Comparison of ENCODE assay signal across 8 cellular contexts in genomic region chr10:3948843-3949242, GRCh38.
DNase-seq lines count a peak whose midpoint lies in the region; ATAC-seq lines count a peak whose summit lies in the region.

No MANE protein-coding gene starts in this region.

- H3K36me3 Mint-ChIP-seq in dendritic cell treated with granulocyte-macrophage colony-stimulating factor and Interleukin-4, amounts not matched to agents 40 ng/mL and 50 ng/mL, for 4 days (ENCODE audit: low read depth), result no peaks in the 10 kb centered on the region

- no peak overlapping the region for H3K4me3 Mint-ChIP-seq in dendritic cell treated with granulocyte-macrophage colony-stimulating factor and Interleukin-4, amounts not matched to agents 40 ng/mL and 50 ng/mL, for 4 days

- ATAC-seq in GM18498 (IDR thresholded peaks at IDR 0.05; ENCODE audit: unreplicated experiment), result no peak

- H3K9me3 Mint-ChIP-seq in dendritic cell treated with granulocyte-macrophage colony-stimulating factor and Interleukin-4, amounts not matched to agents 40 ng/mL and 50 ng/mL, for 4 days, result no peaks in the 10 kb centered on the region

- peak; percentile 13 for DNase-seq in KG1 (lab: John Stamatoyannopoulos, UW)
- DNase-seq in activated CD4-positive, alpha-beta T cell treated with anti-CD3 and anti-CD28 coated beads for 24 hours (ENCODE audit: low read depth in 2 of 2), result peak; percentile 33 to 41
- DNase-seq in stimulated activated CD4-positive, alpha-beta T cell treated with anti-CD3 and anti-CD28 coated beads, Interleukin-4, amount 100 ng/mL, for 1 hour, result peak; percentile 37
- DNase-seq in dedifferentiated amniotic fluid mesenchymal stem cell (ENCODE audit: extremely low spot score), result no peak
- no peak for DNase-seq in AG08396 (ENCODE audit: low spot score)
- no peak for DNase-seq in occipital lobe (lab: John Stamatoyannopoulos, UW)

- peaks cover 16% of the 10 kb centered on the region for H3K4me1 Mint-ChIP-seq in dendritic cell treated with granulocyte-macrophage colony-stimulating factor and Interleukin-4, amounts not matched to agents 40 ng/mL and 50 ng/mL, for 4 days (ENCODE audit: low read depth)

- peak overlapping the region; percentile 22 for H3K27ac Mint-ChIP-seq in dendritic cell treated with granulocyte-macrophage colony-stimulating factor and Interleukin-4, amounts not matched to agents 40 ng/mL and 50 ng/mL, for 4 days

- intact Hi-C loops in dendritic cell treated with granulocyte-macrophage colony-stimulating factor and Interleukin-4, amounts not matched to agents 40 ng/mL and 50 ng/mL, for 4 days (cut with micrococcal nuclease), result no loop called here

- H3K27me3 Mint-ChIP-seq in dendritic cell treated with granulocyte-macrophage colony-stimulating factor and Interleukin-4, amounts not matched to agents 40 ng/mL and 50 ng/mL, for 4 days, result peaks cover 16% of the 10 kb centered on the region

Comparison
In these comparisons a context has a peak if more than half of its experiments do, and no peak if none do; other contexts are left out.
1. DNase-seq: peak in KG1 (single experiment), activated CD4-positive, alpha-beta T cell treated with anti-CD3 and anti-CD28 coated beads for 24 hours (2 of 2) and stimulated activated CD4-positive, alpha-beta T cell treated with anti-CD3 and anti-CD28 coated beads, Interleukin-4, amount 100 ng/mL, for 1 hour (single experiment); none in dedifferentiated amniotic fluid mesenchymal stem cell (single experiment), AG08396 (single experiment) and occipital lobe (single experiment).